Comparison of ENCODE assay signal across 13 cellular contexts in the genomic region with DNA sequence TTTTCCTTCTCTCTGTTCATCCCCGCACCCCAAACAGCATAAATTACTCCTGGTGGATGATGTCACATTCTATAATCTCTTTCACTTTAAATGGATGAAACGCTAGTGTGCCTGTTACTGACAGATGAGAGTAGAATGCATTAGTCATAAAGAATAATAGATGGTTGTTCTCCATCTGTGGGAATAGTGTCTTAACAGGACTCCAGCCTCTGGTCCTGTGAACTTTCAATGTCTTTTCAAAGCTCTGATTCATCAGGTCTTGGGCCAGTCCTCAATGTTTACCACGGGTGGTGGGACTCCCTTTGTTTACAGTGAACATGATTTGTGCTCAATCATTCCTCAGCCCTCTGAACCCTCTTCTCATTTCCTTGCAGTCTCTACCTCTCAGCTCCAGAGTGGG.
DNase-seq lines count a peak whose midpoint lies in the region; ATAC-seq and TF ChIP-seq lines count a peak whose summit lies in the region.
"Had no signal": no experiment of that assay in that cellular context is flagged by ENCODE, and none has a peak within 500 bp of the region (broad histone marks: within the 10 kb centered on the region; RNA-seq: fewer than 3 reads in every experiment).

No MANE protein-coding gene starts in this region.

- H3K4me3 Mint-ChIP-seq in activated naive CD4-positive, alpha-beta T cell treated with anti-CD3 and anti-CD28 coated beads, Interleukin-2, amount 10 ng/mL, durations not matched to agents 7 days and 5 days, result no peak overlapping the region
- H3K4me3 Mint-ChIP-seq: activated naive CD8-positive, alpha-beta T cell; stimulated activated naive CD8-positive, alpha-beta T cell treated with anti-CD3 and anti-CD28 coated beads, Interleukin-15, amount 100 ng/mL, for 72 hours had no signal

- H3K79me2 ChIP-seq in fibroblast of lung (ENCODE audit: control insufficient read depth, insufficient read depth, low read length), result no peaks in the 10 kb centered on the region

- H3K4me1 Mint-ChIP-seq in activated naive CD4-positive, alpha-beta T cell treated with anti-CD3 and anti-CD28 coated beads, Interleukin-2, amount 10 ng/mL, durations not matched to agents 7 days and 5 days, result no peaks in the 10 kb centered on the region
- H3K4me1 Mint-ChIP-seq: stimulated activated naive CD8-positive, alpha-beta T cell treated with anti-CD3 and anti-CD28 coated beads, Interleukin-15, amount 100 ng/mL, for 72 hours had no signal

- no peaks in the 10 kb centered on the region for H4K20me1 ChIP-seq in fibroblast of lung (ENCODE audit: control insufficient read depth, extremely low read depth, insufficient read depth, low read length)

- H2AFZ ChIP-seq in fibroblast of lung (ENCODE audit: low read length), result no peak overlapping the region

- CTCF ChIA-PET in activated naive CD4-positive, alpha-beta T cell treated with anti-CD3 and anti-CD28 coated beads, Interleukin-2, amount 10 ng/mL, durations not matched to agents 7 days and 5 days (lab: Charles Lee), result no interaction called here

- no peak for TF ChIP-seq CTCF in fibroblast of lung (conservative IDR thresholded peaks at IDR 0.05 in 1 of 2, IDR thresholded peaks at IDR 0.05 in 1 of 2; ENCODE audit: low read depth in 1 of 2, low read length in 2 of 2)

- no peaks in the 10 kb centered on the region for H3K27me3 Mint-ChIP-seq in activated naive CD4-positive, alpha-beta T cell treated with anti-CD3 and anti-CD28 coated beads, Interleukin-2, amount 10 ng/mL, durations not matched to agents 7 days and 5 days
- H3K27me3 Mint-ChIP-seq: stimulated activated naive CD8-positive, alpha-beta T cell treated with anti-CD3 and anti-CD28 coated beads, Interleukin-15, amount 100 ng/mL, for 72 hours had no signal

- H3K4me2 ChIP-seq in fibroblast of lung (ENCODE audit: extremely low read depth, insufficient read depth, low read length), result no peak overlapping the region

- no peaks in the 10 kb centered on the region for H3K9me3 ChIP-seq in SJSA1 (replicated peaks)
- no peaks in the 10 kb centered on the region for H3K9me3 ChIP-seq in fibroblast of lung (ENCODE audit: control insufficient read depth, insufficient read depth, low read depth, low read length)

- H3K36me3 ChIP-seq in SJSA1, result no peaks in the 10 kb centered on the region
- H3K36me3 ChIP-seq in fibroblast of lung (ENCODE audit: control insufficient read depth, insufficient read depth, low read length), result no peaks in the 10 kb centered on the region

- H3K36me3 Mint-ChIP-seq in activated naive CD4-positive, alpha-beta T cell treated with anti-CD3 and anti-CD28 coated beads, Interleukin-2, amount 10 ng/mL, durations not matched to agents 7 days and 5 days, result no peaks in the 10 kb centered on the region
- H3K36me3 Mint-ChIP-seq: activated naive CD8-positive, alpha-beta T cell had no signal

- no peak overlapping the region for H3K27ac Mint-ChIP-seq in activated naive CD4-positive, alpha-beta T cell treated with anti-CD3 and anti-CD28 coated beads, Interleukin-2, amount 10 ng/mL, durations not matched to agents 7 days and 5 days
- H3K27ac Mint-ChIP-seq: activated naive CD8-positive, alpha-beta T cell; stimulated activated naive CD8-positive, alpha-beta T cell treated with anti-CD3 and anti-CD28 coated beads, Interleukin-15, amount 100 ng/mL, for 72 hours had no signal

- ATAC-seq in HG03175 (IDR thresholded peaks at IDR 0.05; ENCODE audit: unreplicated experiment), result no peak
- ATAC-seq: esophagus mucosa; stimulated activated naive CD8-positive, alpha-beta T cell treated with anti-CD3 and anti-CD28 coated beads, Interleukin-15, amount 100 ng/mL, for 72 hours had no signal

- H3K4me3 ChIP-seq in SJSA1 (no peak overlapping the region), fibroblast of lung (replicated peaks in 1 of 4; ENCODE audit: control extremely low read depth in 1 of 4, insufficient read depth in 1 of 4, low read depth in 3 of 4, low read length in 4 of 4) (no peak overlapping the region)

- H3K9me3 Mint-ChIP-seq in activated naive CD4-positive, alpha-beta T cell treated with anti-CD3 and anti-CD28 coated beads, Interleukin-2, amount 10 ng/mL, durations not matched to agents 7 days and 5 days, result no peaks in the 10 kb centered on the region
- H3K9me3 Mint-ChIP-seq: stimulated activated naive CD8-positive, alpha-beta T cell treated with anti-CD3 and anti-CD28 coated beads, Interleukin-15, amount 100 ng/mL, for 72 hours had no signal

- peaks cover 20% of the 10 kb centered on the region for H3K4me1 ChIP-seq in SJSA1 (replicated peaks)
- H3K4me1 ChIP-seq in fibroblast of lung (ENCODE audit: control insufficient read depth, extremely low read depth, insufficient read depth, low read length), result no peaks in the 10 kb centered on the region

- H3K27me3 ChIP-seq in SJSA1 (replicated peaks), result no peaks in the 10 kb centered on the region
- H3K27me3 ChIP-seq in fibroblast of lung (ENCODE audit: control insufficient read depth, insufficient read depth, low read length), result no peaks in the 10 kb centered on the region

- H3K27ac ChIP-seq in SJSA1, result peak overlapping the region; percentile 81
- H3K27ac ChIP-seq in fibroblast of lung (ENCODE audit: insufficient read depth, low read length), result no peak overlapping the region

- DNase-seq in ELR (ENCODE audit: low read depth) (peak; percentile 97), SJSA1 (ENCODE audit: low read depth in 1 of 2, low spot score in 2 of 2) (peak; percentile 58 to 67), fibroblast of lung (ENCODE audit: low read depth in 2 of 2) (peak; percentile 90 to 98), pons (ENCODE audit: low spot score) (peak; percentile 92), HuH-7 (ENCODE audit: low spot score) (no peak), NCI-H524 treated with DMSO at 0.1 percent for 48 hours (lab: John Stamatoyannopoulos, UW) (no peak)
- no peak for DNase-seq in activated naive CD4-positive, alpha-beta T cell treated with anti-CD3 and anti-CD28 coated beads, Interleukin-2, amount 10 ng/mL, durations not matched to agents 7 days and 5 days
- DNase-seq: NCI-H1417; RPMI8226; stimulated activated naive CD8-positive, alpha-beta T cell treated with anti-CD3 and anti-CD28 coated beads, Interleukin-15, amount 100 ng/mL, for 72 hours had no signal

- no peak overlapping the region for H3K9ac ChIP-seq in fibroblast of lung (ENCODE audit: insufficient read depth, low read length)

Comparison
In these comparisons a context has a peak if more than half of its experiments do, and no peak if none do; other contexts are left out.
1. DNase-seq: peak in ELR (single experiment), SJSA1 (2 of 2), fibroblast of lung (2 of 2) and pons (single experiment); none in HuH-7 (single experiment), NCI-H524 treated with DMSO at 0.1 percent for 48 hours (single experiment) and activated naive CD4-positive, alpha-beta T cell treated with anti-CD3 and anti-CD28 coated beads, Interleukin-2, amount 10 ng/mL, durations not matched to agents 7 days and 5 days (single experiment).